ENCODE assay signal across 22 cellular contexts in the genomic region with DNA sequence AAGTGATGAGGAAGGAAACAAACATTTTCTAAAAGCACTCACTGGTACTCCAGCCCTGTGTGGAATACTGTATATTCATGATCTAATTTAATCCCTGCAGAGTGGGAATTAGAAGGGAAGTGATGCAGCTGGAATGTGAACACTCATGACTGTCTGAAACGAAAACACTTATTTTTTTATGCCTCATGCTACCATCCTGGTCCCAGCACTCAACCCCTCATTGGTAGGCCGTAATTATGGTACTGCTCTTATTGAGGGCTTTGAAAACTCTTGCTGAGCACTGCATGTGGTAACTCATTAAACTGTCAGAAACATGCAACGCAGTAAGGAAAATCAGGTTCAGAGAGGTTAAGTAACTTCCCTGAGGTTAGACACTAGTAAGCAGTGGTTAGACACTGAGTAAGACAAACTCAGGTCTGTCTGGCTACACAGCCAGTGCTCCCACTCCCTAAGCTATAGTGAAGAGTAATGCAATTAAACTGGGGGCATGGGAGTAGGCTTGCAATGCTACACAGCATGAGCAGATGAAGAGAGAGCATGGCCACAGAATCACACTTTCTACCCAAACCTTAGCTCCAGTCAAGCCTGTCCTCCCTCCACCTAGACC. TPM values are rescaled to one million over a fixed set of nuclear protein-coding genes. Genes with fewer than 3 reads are reported as not detected.
DNase-seq lines count a peak whose midpoint lies in the region; ATAC-seq, FAIRE-seq and TF ChIP-seq lines count a peak whose summit lies in the region.
"Had no signal": no experiment of that assay in that cellular context is flagged by ENCODE, and none has a peak within 500 bp of the region (broad histone marks: within the 10 kb centered on the region; RNA-seq: fewer than 3 reads in every experiment).

No MANE protein-coding gene starts in this region.

- DNase-seq in AG20443 (ENCODE audit: low spot score) (peak; percentile 24), GM19239 (ENCODE audit: insufficient read length, low spot score) (no peak), SK-N-MC (ENCODE audit: low read depth, low spot score) (peak; percentile 40), left lobe of liver (ENCODE audit: low spot score) (no peak)
- DNase-seq in activated naive CD4-positive, alpha-beta T cell treated with Interleukin-2 at 50 U/mL for 16 hours, result no peak
- DNase-seq: activated CD4-positive, alpha-beta memory T cell treated with anti-CD3 and anti-CD28 coated beads, Interleukin-2, amount 10 ng/mL, durations not matched to agents 7 days and 5 days; activated CD4-positive, CD25-positive, alpha-beta regulatory T cell; activated naive CD4-positive, alpha-beta T cell treated with anti-CD3 and anti-CD28 coated beads for 36 hours; activated T-cell treated with anti-CD3 and anti-CD28 coated beads, Interleukin-2, amount 50 U/mL, for 1 hour; anterior cingulate cortex; CD4-positive, CD25-positive, alpha-beta regulatory T cell; central memory CD4-positive, alpha-beta T cell; heart right ventricle; naive thymus-derived CD8-positive, alpha-beta T cell; NCI-H1436 treated with DMSO at 0.1 percent for 48 hours; pancreas; RPMI8226 had no signal

- H3K4me3 ChIP-seq in SK-N-MC, result no peak overlapping the region
- H3K4me3 ChIP-seq in neural cell (ENCODE audit: low read length), result no peak overlapping the region
- H3K4me3 ChIP-seq: GM23338, heart right ventricle, pancreas, right atrium auricular region had no signal

- no peaks in the 10 kb centered on the region for H4K20me1 ChIP-seq in neural cell (ENCODE audit: insufficient read depth)

- no peak for TF ChIP-seq RAD21 in neural cell (conservative IDR thresholded peaks at IDR 0.05)

- H3K9ac ChIP-seq in SK-N-MC (ENCODE audit: insufficient read length) (no peak overlapping the region), neural cell (ENCODE audit: low read length) (no peak overlapping the region)

- no peaks in the 10 kb centered on the region for H3K27me3 ChIP-seq in neural cell (ENCODE audit: insufficient read depth, low read depth, low read length)
- H3K27me3 ChIP-seq: heart right ventricle, pancreas, right atrium auricular region had no signal

- H3K27ac ChIP-seq in SK-N-MC, result no peak overlapping the region
- no peak overlapping the region for H3K27ac ChIP-seq in neural cell (ENCODE audit: low read length)
- H3K27ac ChIP-seq: heart right ventricle, pancreas, right atrium auricular region had no signal

- ATAC-seq in HG03565 (IDR thresholded peaks at IDR 0.05; ENCODE audit: unreplicated experiment), result no peak
- ATAC-seq in left lobe of liver, result no peak
- ATAC-seq: GM23338; heart right ventricle; naive thymus-derived CD8-positive, alpha-beta T cell; pancreas; SK-N-SH treated with all-trans-retinoic acid at 6 μM for 48 hours had no signal

- no peaks in the 10 kb centered on the region for H3K79me2 ChIP-seq in neural cell (replicated peaks; ENCODE audit: insufficient read depth, low read length)

- TF ChIP-seq EP300 in neural cell (conservative IDR thresholded peaks at IDR 0.05; ENCODE audit: poor library complexity, severe bottlenecking), result no peak

- H3F3A ChIP-seq in neural cell (ENCODE audit: insufficient read depth, low read length, poor library complexity, severe bottlenecking), result no peaks in the 10 kb centered on the region

- no peak overlapping the region for H3K4me2 ChIP-seq in neural cell (ENCODE audit: low read length)
- H3K4me2 ChIP-seq: GM23338 had no signal

- H2AFZ ChIP-seq in neural cell (ENCODE audit: low read depth, low read length), result no peak overlapping the region
- H2AFZ ChIP-seq: GM23338 had no signal

- no peaks in the 10 kb centered on the region for H3K9me3 ChIP-seq in SK-N-MC (ENCODE audit: low read depth, low read length)
- no peaks in the 10 kb centered on the region for H3K9me3 ChIP-seq in neural cell (ENCODE audit: low read length)
- H3K9me3 ChIP-seq: pancreas had no signal

- H3K36me3 ChIP-seq in SK-N-MC (ENCODE audit: insufficient read depth, low read length) (no peaks in the 10 kb centered on the region), neural cell (ENCODE audit: insufficient read depth, low read length) (no peaks in the 10 kb centered on the region)
- H3K36me3 ChIP-seq: heart right ventricle, pancreas, right atrium auricular region had no signal

- peak; percentile 53 for FAIRE-seq in GM19239 (lab: Jason Lieb, UNC)
- FAIRE-seq: pancreas had no signal

- no peak for TF ChIP-seq CTCF in neural cell (IDR thresholded peaks at IDR 0.05; ENCODE audit: poor library complexity, severe bottlenecking)

- H3K9me2 ChIP-seq in neural cell (ENCODE audit: insufficient read depth, low read length), result no peaks in the 10 kb centered on the region

TF ChIP-seq in neural cell, 6 proteins besides CTCF, POLR2A, EP300 and RAD21:
- peak; percentile 74 for TF ChIP-seq POLR2AphosphoS5 (IDR thresholded peaks at IDR 0.05)
- TF ChIP-seq REST (IDR thresholded peaks at IDR 0.05; ENCODE audit: borderline replicate concordance), result peak; percentile 70
- TF ChIP-seq TAF1 (IDR thresholded peaks at IDR 0.05; ENCODE audit: low read depth), result no peak
- no peak for TF ChIP-seq MXI1 (conservative IDR thresholded peaks at IDR 0.05; ENCODE audit: poor library complexity, severe bottlenecking)

RNA-seq across cellular contexts. Expression of gene TNFSF4, which starts 17.3 kb away (rescaled TPM):
- polyA plus RNA-seq in neural cell, result 0.98 and 1.0 TPM in 2 replicates
- 1.2 TPM in 2 replicates for polyA minus RNA-seq in neural cell
- 0.58 TPM for total RNA-seq in left lobe of liver

Comparison
In these comparisons a context has a peak if more than half of its experiments do, and no peak if none do; other contexts are left out.
1. DNase-seq: peak in AG20443 (single experiment) and SK-N-MC (single experiment); none in GM19239 (single experiment), activated naive CD4-positive, alpha-beta T cell treated with Interleukin-2 at 50 U/mL for 16 hours (single experiment) and left lobe of liver (single experiment).